Comparison of ENCODE assay signal across 13 cellular contexts in the genomic region with DNA sequence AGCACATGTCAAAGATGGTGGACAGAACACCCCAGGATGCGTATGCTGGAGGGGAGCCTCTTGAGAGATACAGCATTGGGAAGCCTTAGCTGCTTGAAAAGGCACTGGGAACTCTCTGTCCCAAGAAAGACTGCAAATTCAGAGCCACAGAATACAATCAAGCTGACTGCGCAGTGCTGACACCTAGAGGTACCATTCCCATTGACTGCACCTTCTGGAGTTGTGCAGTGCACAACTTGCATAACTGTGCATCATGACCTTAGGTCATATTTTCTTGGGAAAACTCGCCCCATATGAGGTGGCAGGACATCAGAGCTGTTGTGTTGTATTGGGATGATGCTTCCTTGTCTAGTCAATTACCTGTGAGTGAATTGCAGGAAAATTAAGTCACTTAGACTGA.
DNase-seq lines count a peak whose midpoint lies in the region; ATAC-seq and TF ChIP-seq lines count a peak whose summit lies in the region.
"Had no signal": no experiment of that assay in that cellular context is flagged by ENCODE, and none has a peak within 500 bp of the region (broad histone marks: within the 10 kb centered on the region; RNA-seq: fewer than 3 reads in every experiment).

No MANE protein-coding gene starts in this region.

- H3K9ac ChIP-seq in DND-41 (ENCODE audit: low read depth, low read length) = no peak overlapping the region

- H3K27me3 ChIP-seq in DND-41 (ENCODE audit: insufficient read depth, low read length, poor library complexity) = no peaks in the 10 kb centered on the region
- H3K27me3 ChIP-seq: thyroid gland had no signal

- H3K4me1 ChIP-seq in DND-41 (ENCODE audit: insufficient read depth, low read length) = no peaks in the 10 kb centered on the region
- H3K4me1 ChIP-seq: thyroid gland had no signal

- DNase-seq in DND-41 (no peak), HT-29 (ENCODE audit: low spot score) (peak; percentile 57), kidney tubule cell (ENCODE audit: low spot score) (peak; percentile 34), amygdala (lab: John Stamatoyannopoulos, UW) (no peak), NCI-H2227 treated with DMSO at 0.1 percent for 48 hours (lab: John Stamatoyannopoulos, UW) (no peak), NCI-H2107 treated with DMSO at 0.1 percent for 48 hours (lab: John Stamatoyannopoulos, UW; ENCODE audit: unreplicated experiment) (no peak)
- DNase-seq: activated CD8-positive, alpha-beta memory T cell treated with anti-CD3 and anti-CD28 coated beads, Interleukin-2, amount 50 U/mL, for 4 hours; aorta; DMS153; thyroid gland had no signal

- peak; percentile 17 for TF ChIP-seq CTCF in DND-41 (IDR thresholded peaks at IDR 0.05; ENCODE audit: borderline replicate concordance, extremely low read depth, low read length, poor library complexity, severe bottlenecking)
- peak; percentile 48 for TF ChIP-seq CTCF in VCaP (conservative IDR thresholded peaks at IDR 0.05)

- ATAC-seq in DND-41 (ENCODE audit: insufficient read depth, low read depth) (no peak), HG03378 (IDR thresholded peaks at IDR 0.05; ENCODE audit: unreplicated experiment) (no peak)
- ATAC-seq: left lobe of liver had no signal

- no peaks in the 10 kb centered on the region for H3K36me3 ChIP-seq in DND-41 (ENCODE audit: insufficient read depth, low read length)
- H3K36me3 ChIP-seq: thyroid gland had no signal

- H3K4me2 ChIP-seq in DND-41 (ENCODE audit: insufficient read depth, low read length) = no peak overlapping the region

- no peaks in the 10 kb centered on the region for H3K79me2 ChIP-seq in DND-41 (ENCODE audit: insufficient read depth, low read length)

- no peak overlapping the region for H3K4me3 ChIP-seq in DND-41 (ENCODE audit: low read depth in 1 of 2, low read length in 2 of 2)
- H3K4me3 ChIP-seq: thyroid gland had no signal

- H3K27ac ChIP-seq in DND-41 (ENCODE audit: low read length) = no peak overlapping the region
- H3K27ac ChIP-seq in VCaP = no peak overlapping the region
- H3K27ac ChIP-seq: thyroid gland had no signal

- no peak overlapping the region for H2AFZ ChIP-seq in DND-41 (ENCODE audit: low read depth, low read length)

- no peaks in the 10 kb centered on the region for H4K20me1 ChIP-seq in DND-41 (ENCODE audit: insufficient read depth, low read length)

- H3K9me3 ChIP-seq in DND-41 (ENCODE audit: insufficient read depth, low read length, severe bottlenecking) = no peaks in the 10 kb centered on the region
- H3K9me3 ChIP-seq: thyroid gland had no signal

Comparison
In these comparisons a context has a peak if more than half of its experiments do, and no peak if none do; other contexts are left out.
1. DNase-seq: peak in HT-29 (single experiment) and kidney tubule cell (single experiment); none in DND-41 (single experiment), amygdala (0 of 56), NCI-H2227 treated with DMSO at 0.1 percent for 48 hours (single experiment) and NCI-H2107 treated with DMSO at 0.1 percent for 48 hours (single experiment).